In the genomic region with DNA sequence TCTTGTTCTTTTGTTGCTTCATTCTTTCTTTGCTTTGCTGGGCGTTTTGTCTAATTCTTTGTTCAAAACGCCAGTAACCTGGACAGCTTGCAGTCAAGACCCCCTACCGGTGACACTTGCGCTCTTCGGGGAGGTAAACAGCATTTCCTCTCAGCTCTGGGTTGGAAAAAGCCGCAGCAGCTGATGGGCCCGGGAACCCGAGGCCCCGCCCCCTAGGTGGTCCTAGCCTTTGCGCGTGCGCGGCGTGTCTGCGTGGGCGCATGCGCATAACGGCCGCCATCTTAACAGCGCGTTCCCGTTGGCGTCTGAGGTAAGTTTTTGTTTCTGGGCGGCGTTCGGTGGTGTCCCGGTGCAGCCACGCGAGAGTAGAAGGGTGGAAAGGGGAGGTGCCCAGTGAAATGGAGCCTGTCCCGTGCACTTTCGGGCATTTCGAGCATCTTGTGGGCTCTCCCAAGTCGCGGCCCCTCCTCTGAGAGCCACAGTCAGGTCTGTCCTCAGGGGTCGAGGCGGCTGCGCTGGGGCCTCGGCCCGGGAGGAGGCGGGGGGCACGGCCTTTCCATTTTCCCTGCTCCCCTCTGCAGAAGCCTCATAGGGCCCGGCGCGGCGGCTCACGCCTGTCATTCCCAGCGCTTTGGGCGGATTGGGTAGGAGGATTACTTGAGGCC, we compare ENCODE assay signal across 8 cellular contexts. TPM values are rescaled to one million over a fixed set of nuclear protein-coding genes. Genes with fewer than 3 reads are reported as not detected.
DNase-seq lines count a peak whose midpoint lies in the region; ATAC-seq and TF ChIP-seq lines count a peak whose summit lies in the region.

Gene ZNF559 (plus strand): TSS at position 261 of the 665 bp plus-strand sequence. CDS start 14,371 bp downstream, outside the sequence.

- H3K9me3 ChIP-seq in SK-N-MC (ENCODE audit: low read depth, low read length), result peaks cover 4% of the 10 kb centered on the region; the same call in 1 of the 2 replicates

- H3K9me3 Mint-ChIP-seq in activated naive CD4-positive, alpha-beta T cell treated with anti-CD3 and anti-CD28 coated beads, Interleukin-2, amount 10 ng/mL, durations not matched to agents 7 days and 5 days, result peaks cover 56% of the 10 kb centered on the region

- peak within 1 kb of the TSS; percentile 80 for H3K9ac ChIP-seq in SK-N-MC (ENCODE audit: insufficient read length)

- DNase-seq in HFF-Myc (ENCODE audit: extremely low read depth, low read depth) (peak; percentile 81), NAMALWA (ENCODE audit: low spot score) (peak; percentile 97), SK-N-MC (ENCODE audit: low read depth, low spot score) (peak; percentile 40), globus pallidus (ENCODE audit: low spot score) (peak; percentile 87), omental fat pad (ENCODE audit: low spot score) (peak; percentile 72)
- peak; percentile 96 for DNase-seq in activated naive CD4-positive, alpha-beta T cell treated with anti-CD3 and anti-CD28 coated beads, Interleukin-2, amount 10 ng/mL, durations not matched to agents 7 days and 5 days

- peak; percentile 99 for ATAC-seq in omental fat pad (ENCODE audit: low FRiP score)

- peak within 1 kb of the TSS; percentile 97 for H3K27ac Mint-ChIP-seq in activated naive CD4-positive, alpha-beta T cell treated with anti-CD3 and anti-CD28 coated beads, Interleukin-2, amount 10 ng/mL, durations not matched to agents 7 days and 5 days

- H3K36me3 Mint-ChIP-seq in activated naive CD4-positive, alpha-beta T cell treated with anti-CD3 and anti-CD28 coated beads, Interleukin-2, amount 10 ng/mL, durations not matched to agents 7 days and 5 days, result peaks cover 48% of the 10 kb centered on the region

- peaks cover 25% of the 10 kb centered on the region for H3K36me3 ChIP-seq in SK-N-MC (ENCODE audit: insufficient read depth, low read length)

- peak within 1 kb of the TSS; percentile 83 for H3K4me3 ChIP-seq in GM08714 (ENCODE audit: low read length)
- peak within 1 kb of the TSS; percentile 70 for H3K4me3 ChIP-seq in HFF-Myc (replicated peaks; ENCODE audit: low read depth, low read length)
- peak within 1 kb of the TSS; percentile 83 for H3K4me3 ChIP-seq in SK-N-MC

- peak within 1 kb of the TSS; percentile 86 for H3K4me3 Mint-ChIP-seq in activated naive CD4-positive, alpha-beta T cell treated with anti-CD3 and anti-CD28 coated beads, Interleukin-2, amount 10 ng/mL, durations not matched to agents 7 days and 5 days

- H3K27me3 Mint-ChIP-seq in activated naive CD4-positive, alpha-beta T cell treated with anti-CD3 and anti-CD28 coated beads, Interleukin-2, amount 10 ng/mL, durations not matched to agents 7 days and 5 days, result no peaks in the 10 kb centered on the region

- H3K27ac ChIP-seq in SK-N-MC (peak within 1 kb of the TSS; percentile 79), temporal lobe (ENCODE audit: low read depth, low read length) (peak within 1 kb of the TSS; percentile 75)

- H3K4me1 Mint-ChIP-seq in activated naive CD4-positive, alpha-beta T cell treated with anti-CD3 and anti-CD28 coated beads, Interleukin-2, amount 10 ng/mL, durations not matched to agents 7 days and 5 days, result peaks cover 32% of the 10 kb centered on the region

- CTCF ChIA-PET in activated naive CD4-positive, alpha-beta T cell treated with anti-CD3 and anti-CD28 coated beads, Interleukin-2, amount 10 ng/mL, durations not matched to agents 7 days and 5 days (lab: Charles Lee), result interaction anchor here (0.8 kb wide), 1 partner anchor 14 kb away, joined by 3 read pairs; no protein-coding TSS in a partner anchor

- TF ChIP-seq CTCF in HFF-Myc (IDR thresholded peaks at IDR 0.05; ENCODE audit: low read depth, low read length, missing control alignments) (peak; percentile 35), omental fat pad (IDR thresholded peaks at IDR 0.05) (no peak)

RNA-seq across cellular contexts. Expression of gene ZNF559, which starts in this region (rescaled TPM):
- total RNA-seq in omental fat pad (10 to 100 TPM in 3 of 4 donors, 1 to 10 TPM in 1; 7.8 to 33.6 (median 11.5) TPM), temporal lobe (55.3 TPM)

Comparison
In these comparisons a context has a peak if more than half of its experiments do, and no peak if none do; other contexts are left out.
1. Peak in every context shown above with its lines: DNase-seq, ATAC-seq, H3K4me3 ChIP-seq and H3K27ac ChIP-seq.
2. DNase-seq: peak in every context shown above with its lines; median percentile 97 in NAMALWA; 96 in activated naive CD4-positive, alpha-beta T cell treated with anti-CD3 and anti-CD28 coated beads, Interleukin-2, amount 10 ng/mL, durations not matched to agents 7 days and 5 days; 87 in globus pallidus; 81 in HFF-Myc; 72 in omental fat pad; 40 in SK-N-MC.